11 cellular contexts compared by ENCODE assay signal in genomic region chr17:1379208-1379929, GRCh38. TPM values are rescaled to one million over a fixed set of nuclear protein-coding genes. Genes with fewer than 3 reads are reported as not detected.
DNase-seq lines count a peak whose midpoint lies in the region; ATAC-seq and TF ChIP-seq lines count a peak whose summit lies in the region.
"Had no signal": no experiment of that assay in that cellular context is flagged by ENCODE, and none has a peak within 500 bp of the region (broad histone marks: within the 10 kb centered on the region; RNA-seq: fewer than 3 reads in every experiment).

No MANE protein-coding gene starts in this region.

- H3K4me1 ChIP-seq in sigmoid colon = peaks cover 0 to 99% (median 97%) of the 10 kb centered on the region in 4 donors

- TF ChIP-seq EP300 in sigmoid colon (IDR thresholded peaks at IDR 0.05) = peak in 2 of 4 donors; percentile 4 to 18

- no peak for TF ChIP-seq POLR2A in sigmoid colon (IDR thresholded peaks at IDR 0.05)

- CTCF ChIA-PET in T-cell (lab: Charles Lee) = interaction anchor here (0.7 to 3.0 kb wide), 5 partner anchors 12 to 156 kb away, joined by 4 to 14 read pairs (median 6); no protein-coding TSS in a partner anchor

- peaks cover 65% of the 10 kb centered on the region for H3K4me1 Mint-ChIP-seq in activated CD4-positive, alpha-beta T cell treated with anti-CD3 and anti-CD28 coated beads, Interleukin-2, amount 10 ng/mL, durations not matched to agents 24 days and 14 days
- peaks cover 82 to 89% (median 84%) of the 10 kb centered on the region in 3 donors for H3K4me1 Mint-ChIP-seq in T-cell

- ATAC-seq in T-cell (replicated peaks in 1 of 4) (no peak), GM19324 (IDR thresholded peaks at IDR 0.05; ENCODE audit: low FRiP score, unreplicated experiment) (no peak)
- ATAC-seq: PC-3 had no signal

- intact Hi-C loops in activated CD4-positive, alpha-beta T cell treated with anti-CD3 and anti-CD28 coated beads, Interleukin-2, amount 10 ng/mL, durations not matched to agents 24 days and 14 days (cut with micrococcal nuclease) = loop anchor here (2.0 to 10.0 kb wide), 2 partner anchors 15 to 245 kb away; partner anchors contain the start of gene SLC43A2
- intact Hi-C loops in sigmoid colon (cut with DNase I) = no loop called here

- H3K9me3 Mint-ChIP-seq in activated CD4-positive, alpha-beta T cell treated with anti-CD3 and anti-CD28 coated beads, Interleukin-2, amount 10 ng/mL, durations not matched to agents 24 days and 14 days = no peaks in the 10 kb centered on the region
- H3K9me3 Mint-ChIP-seq in T-cell = no peaks in the 10 kb centered on the region

- WGBS in sigmoid colon, 2 donors = 55 to 67% methylated on average over 11 of the region's 11 CpGs

- DNase-seq in activated CD4-positive, alpha-beta T cell treated with anti-CD3 and anti-CD28 coated beads, Interleukin-2, amount 10 ng/mL, durations not matched to agents 24 days and 14 days = no peak
- DNase-seq in activated CD4-positive, alpha-beta T cell treated with anti-CD3 and anti-CD28 coated beads for 4 hours = no peak
- no peak for DNase-seq in T-cell
- no peak for DNase-seq in epithelial cell of prostate (ENCODE audit: low read depth, low spot score)
- DNase-seq in sigmoid colon = no peak
- DNase-seq in GDM1 (lab: John Stamatoyannopoulos, UW) = no peak
- no peak for DNase-seq in NCI-H82 (lab: John Stamatoyannopoulos, UW)
- DNase-seq: left lung, PC-3 had no signal

- no peak overlapping the region for H3K4me3 ChIP-seq in sigmoid colon
- H3K4me3 ChIP-seq: left lung had no signal

- POLR2A ChIA-PET in T-cell (lab: Charles Lee) = interaction anchor here (0.7 to 0.8 kb wide), 2 partner anchors 23 to 141 kb away, joined by 3 to 13 read pairs; no protein-coding TSS in a partner anchor

- peak overlapping the region; percentile 15 for H3K27ac ChIP-seq in epithelial cell of prostate
- H3K27ac ChIP-seq in sigmoid colon = peak overlapping the region; percentile 37 to 83 (median 74)
- H3K27ac ChIP-seq: left lung, parathyroid adenoma had no signal

- peaks cover 23% of the 10 kb centered on the region for H3K36me3 Mint-ChIP-seq in activated CD4-positive, alpha-beta T cell treated with anti-CD3 and anti-CD28 coated beads, Interleukin-2, amount 10 ng/mL, durations not matched to agents 24 days and 14 days (ENCODE audit: low read depth)
- H3K36me3 Mint-ChIP-seq in T-cell = no peaks in the 10 kb centered on the region

- no peaks in the 10 kb centered on the region for H3K27me3 Mint-ChIP-seq in activated CD4-positive, alpha-beta T cell treated with anti-CD3 and anti-CD28 coated beads, Interleukin-2, amount 10 ng/mL, durations not matched to agents 24 days and 14 days
- H3K27me3 Mint-ChIP-seq in T-cell = no peaks in the 10 kb centered on the region

- no peak for TF ChIP-seq CTCF in sigmoid colon (IDR thresholded peaks at IDR 0.05)

- no peaks in the 10 kb centered on the region for H3K9me3 ChIP-seq in sigmoid colon
- H3K9me3 ChIP-seq: left lung had no signal

- H3K27ac Mint-ChIP-seq in activated CD4-positive, alpha-beta T cell treated with anti-CD3 and anti-CD28 coated beads, Interleukin-2, amount 10 ng/mL, durations not matched to agents 24 days and 14 days = peak overlapping the region; percentile 46
- H3K27ac Mint-ChIP-seq in T-cell = peak overlapping the region; percentile 5 to 65

- H3K4me3 Mint-ChIP-seq in activated CD4-positive, alpha-beta T cell treated with anti-CD3 and anti-CD28 coated beads, Interleukin-2, amount 10 ng/mL, durations not matched to agents 24 days and 14 days = peak overlapping the region; percentile 28
- H3K4me3 Mint-ChIP-seq in T-cell = peak overlapping the region; percentile 13 to 54 (median 28)

- H3K27me3 ChIP-seq in sigmoid colon = no peaks in the 10 kb centered on the region
- H3K27me3 ChIP-seq: left lung had no signal

- H3K36me3 ChIP-seq in sigmoid colon = no peaks in the 10 kb centered on the region

RNA-seq across cellular contexts. Expression of gene YWHAE, which starts 20.7 kb away (rescaled TPM):
- total RNA-seq in activated CD4-positive, alpha-beta T cell treated with anti-CD3 and anti-CD28 coated beads, Interleukin-2, amount 10 ng/mL, durations not matched to agents 24 days and 14 days = 493 and 504 TPM in 2 replicates
- total RNA-seq in T-cell (100 to 1,000 TPM; 119 to 129 (median 126) TPM), sigmoid colon (100 to 1,000 TPM; 353 to 507 (median 431) TPM)
- polyA plus RNA-seq in sigmoid colon = 100 to 1,000 TPM; 312 to 440 (median 350) TPM
